Comparison of ENCODE assay signal across 8 cellular contexts in the genomic region with DNA sequence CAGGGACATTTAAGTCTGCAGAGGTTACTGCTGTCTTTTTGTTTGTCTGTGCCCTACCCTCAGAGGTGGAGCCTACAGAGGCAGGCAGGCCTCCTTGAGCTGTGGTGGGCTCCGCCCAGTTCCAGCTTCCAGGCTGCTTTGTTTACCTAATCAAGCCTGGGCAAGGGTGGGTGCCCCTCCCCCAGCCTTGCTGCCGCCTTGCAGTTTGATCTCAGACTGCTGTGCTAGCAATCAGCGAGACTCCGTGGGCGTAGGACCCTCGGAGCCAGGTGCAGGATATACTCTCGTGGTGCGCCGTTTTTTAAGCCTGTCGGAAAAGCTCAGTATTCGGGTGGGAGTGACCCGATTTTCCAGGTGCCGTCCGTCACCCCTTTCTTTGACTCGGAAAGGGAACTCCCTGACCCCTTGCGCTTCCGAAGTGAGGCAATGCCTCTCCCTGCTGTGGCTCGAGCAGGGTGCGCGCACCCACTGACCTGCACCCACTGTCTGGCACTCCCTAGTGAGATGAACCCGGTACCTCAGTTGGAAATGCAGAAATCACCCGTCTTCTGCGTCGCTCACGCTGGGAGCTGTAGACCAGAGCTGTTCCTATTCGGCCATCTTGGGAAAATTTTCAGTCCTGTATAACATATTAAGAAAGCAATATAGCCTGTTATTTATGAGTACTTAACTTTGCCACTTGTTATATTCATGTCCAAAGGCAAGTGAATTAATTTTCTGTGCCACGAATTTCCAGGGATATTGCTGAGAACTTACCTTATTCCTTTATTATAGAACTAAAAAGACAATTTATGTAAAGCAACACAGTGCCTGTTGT.
DNase-seq lines count a peak whose midpoint lies in the region; ATAC-seq and TF ChIP-seq lines count a peak whose summit lies in the region.
"Not testable (repeated sequence)": the region's sequence is repeated elsewhere in the genome, so short reads cannot be mapped to it uniquely, and the experiment has no call there.

No MANE protein-coding gene starts in this region.

- H3K79me1 ChIP-seq in H9 (ENCODE audit: insufficient read depth, low read depth, low read length, poor library complexity, severe bottlenecking): not testable (repeated sequence)

- H3K9ac ChIP-seq in H9 (ENCODE audit: extremely low read depth, insufficient read length, low read length): peak overlapping the region; percentile 72

- H3K4me2 ChIP-seq in H9 (ENCODE audit: insufficient read depth, insufficient read length, low read length): not testable (repeated sequence)

- H2BK20ac ChIP-seq in H9 (ENCODE audit: low read depth, low read length, poor library complexity, severe bottlenecking): not testable (repeated sequence)

- H3K14ac ChIP-seq in H9 (ENCODE audit: insufficient read depth, low read length): peak overlapping the region; percentile 95

- not testable (repeated sequence) for H3K9me3 Mint-ChIP-seq in H9; chondrocyte (ENCODE audit: low read depth); neural crest cell; type B pancreatic cell

- H3K27me3 ChIP-seq in H9 (ENCODE audit: insufficient read depth, low read length); left lung: not testable (repeated sequence)

- H3K79me2 ChIP-seq in H9 (ENCODE audit: insufficient read depth, low read length): not testable (repeated sequence)

- not testable (repeated sequence) for H3K9me3 ChIP-seq in H9 (ENCODE audit: control insufficient read depth, low read depth, low read length); left lung

- H2BK120ac ChIP-seq in H9 (ENCODE audit: low read depth, low read length, poor library complexity, severe bottlenecking): not testable (repeated sequence)

- H3K23ac ChIP-seq in H9 (ENCODE audit: insufficient read length, low read depth, low read length): not testable (repeated sequence)

- DNase-seq in COR-L47 (lab: John Stamatoyannopoulos, UW): peak; percentile 14
- peak; percentile 64 for DNase-seq in H9
- peak; percentile 23 for DNase-seq in NCI-H82 (lab: John Stamatoyannopoulos, UW)
- DNase-seq in chondrocyte (ENCODE audit: low spot score); type B pancreatic cell (ENCODE audit: extremely low spot score, unreplicated experiment): not testable (repeated sequence)
- peak; percentile 33 to 34 for DNase-seq in left lung
- DNase-seq in neural crest cell (ENCODE audit: low read depth, low spot score): peak; percentile 41

- intact Hi-C loops in left lung (cut with DNase I): not testable (repeated sequence)

- ATAC-seq in left lung: not testable (repeated sequence)

- not testable (repeated sequence) for H3K36me3 ChIP-seq in left lung

- not testable (repeated sequence) for H3K4ac ChIP-seq in H9 (ENCODE audit: low read depth, low read length)

- H2BK12ac ChIP-seq in H9 (ENCODE audit: insufficient read length, low read depth, low read length): not testable (repeated sequence)

- H3K27ac Mint-ChIP-seq in H9 (peak overlapping the region; percentile 94 to 99 (median 98)), neural crest cell (ENCODE audit: unreplicated experiment) (peak overlapping the region; percentile 100), type B pancreatic cell (peak overlapping the region; percentile 92)
- not testable (repeated sequence) for H3K27ac Mint-ChIP-seq in chondrocyte (ENCODE audit: unreplicated experiment)

- H3K4me3 ChIP-seq in iPS-11a (ENCODE audit: low read depth, low read length): peak overlapping the region; percentile 48
- not testable (repeated sequence) for H3K4me3 ChIP-seq in left lung

- H4K91ac ChIP-seq in H9 (ENCODE audit: insufficient read length, low read depth, low read length): not testable (repeated sequence)

- H4K8ac ChIP-seq in H9 (replicated peaks; ENCODE audit: insufficient read length, low read depth, low read length): not testable (repeated sequence)

- H3K36me3 Mint-ChIP-seq in H9 (ENCODE audit: insufficient read depth in 1 of 3, low read depth in 3 of 3); chondrocyte (ENCODE audit: low read depth); neural crest cell (ENCODE audit: low read depth); type B pancreatic cell: not testable (repeated sequence)

- not testable (repeated sequence) for H4K5ac ChIP-seq in H9 (ENCODE audit: insufficient read length, low read depth, low read length)

- not testable (repeated sequence) for H2BK5ac ChIP-seq in H9 (ENCODE audit: insufficient read length, low read length)

- not testable (repeated sequence) for H2AK5ac ChIP-seq in H9 (ENCODE audit: insufficient read length, low read length)

- not testable (repeated sequence) for H3K4me1 ChIP-seq in H9 (ENCODE audit: insufficient read depth, low read length); left lung

- not testable (repeated sequence) for H4K20me1 ChIP-seq in H9 (ENCODE audit: control insufficient read depth, insufficient read depth, insufficient read length)

- not testable (repeated sequence) for H3K4me1 Mint-ChIP-seq in H9; chondrocyte (ENCODE audit: low read depth); type B pancreatic cell (ENCODE audit: unreplicated experiment)
- H3K4me1 Mint-ChIP-seq in neural crest cell: peaks cover 12% of the 10 kb centered on the region

- TF ChIP-seq CTCF in H9 (conservative IDR thresholded peaks at IDR 0.05); chondrocyte (IDR thresholded peaks at IDR 0.05); left lung (IDR thresholded peaks at IDR 0.05); neural crest cell (conservative IDR thresholded peaks at IDR 0.05); type B pancreatic cell (conservative IDR thresholded peaks at IDR 0.05): not testable (repeated sequence)

- not testable (repeated sequence) for H3K56ac ChIP-seq in H9 (ENCODE audit: insufficient read length, low read depth, low read length)

- not testable (repeated sequence) for H2AFZ ChIP-seq in H9 (ENCODE audit: low read length)

- not testable (repeated sequence) for H3K23me2 ChIP-seq in H9 (ENCODE audit: insufficient read length, low read depth, low read length, poor library complexity, severe bottlenecking)

- H3K27ac ChIP-seq in H9 (ENCODE audit: insufficient read length, low read depth, low read length); left lung: not testable (repeated sequence)

- H2BK15ac ChIP-seq in H9 (ENCODE audit: low read depth, low read length): not testable (repeated sequence)

- H3K18ac ChIP-seq in H9 (ENCODE audit: insufficient read length, low read depth, low read length): peak overlapping the region; percentile 29

- WGBS in H9 (ENCODE audit: extremely low coverage, insufficient read length, low lambda C conversion rate): no CpG with 5 or more reads among the region's 27 CpGs

- H3K27me3 Mint-ChIP-seq in H9 (ENCODE audit: low read depth); chondrocyte (ENCODE audit: low read depth); neural crest cell (ENCODE audit: low read depth); type B pancreatic cell: not testable (repeated sequence)

- H3K4me3 Mint-ChIP-seq in H9 (peak overlapping the region; percentile 91 to 96), chondrocyte (ENCODE audit: unreplicated experiment) (peak overlapping the region; percentile 58), neural crest cell (peak overlapping the region; percentile 98), type B pancreatic cell (peak overlapping the region; percentile 98)

- not testable (repeated sequence) for H3T11ph ChIP-seq in H9 (ENCODE audit: low read length)
